11 cellular contexts compared by ENCODE assay signal in genomic region chr10:93742633-93743349, GRCh38. TPM values are rescaled to one million over a fixed set of nuclear protein-coding genes. Genes with fewer than 3 reads are reported as not detected.
A peak's percentile ranks its signal among the peaks of the same experiment; 100 is the strongest.
DNase-seq lines count a peak whose midpoint lies in the region; ATAC-seq and TF ChIP-seq lines count a peak whose summit lies in the region.
"Had no signal": no experiment of that assay in that cellular context is flagged by ENCODE, and none has a peak within 500 bp of the region (broad histone marks: within the 10 kb centered on the region; RNA-seq: fewer than 3 reads in every experiment).

No MANE protein-coding gene starts in this region.

- H3F3A ChIP-seq in PC-9 (ENCODE audit: insufficient read depth, low read depth) = peaks cover 6% of the 10 kb centered on the region

- peak overlapping the region; percentile 14; the same call in 1 of the 2 replicates for H3K27ac ChIP-seq in PC-9
- H3K27ac ChIP-seq: 22Rv1 had no signal

- H3K9me2 ChIP-seq in PC-9 (ENCODE audit: insufficient read depth) = no peaks in the 10 kb centered on the region

- H3K4me1 Mint-ChIP-seq in stimulated activated naive B cell treated with anti-CD40 and anti-IgM and Interleukin-4, amounts not matched to agents 10 μg/mL and 1 μg/mL and 100 μg/mL, for 72 hours = peaks cover 19 to 41% of the 10 kb centered on the region in 2 donors
- H3K4me1 Mint-ChIP-seq in activated CD4-positive, alpha-beta T cell treated with anti-CD3 and anti-CD28 coated beads, Interleukin-2, amount 10 ng/mL, durations not matched to agents 24 days and 14 days = no peaks in the 10 kb centered on the region

- in situ Hi-C loops in G401 (cut with HindIII; ENCODE audit: low sequenced_read_pairs) = no loop called here

- H3K4me1 ChIP-seq in PC-9 (replicated peaks; ENCODE audit: insufficient read depth) = peaks cover 19% of the 10 kb centered on the region

- no TSS peak for BruUV-seq in PC-9 (replicated peaks; lab: Mats Ljungman, UMichigan)

- no peak overlapping the region for H2AFZ ChIP-seq in PC-9

- H3K9me3 ChIP-seq in PC-9 (ENCODE audit: insufficient read depth, low read depth) = no peaks in the 10 kb centered on the region

- DNase-seq in NCI-H82 (lab: John Stamatoyannopoulos, UW) (peak; percentile 10), NCI-H82 treated with DMSO at 0.1 percent for 48 hours (lab: John Stamatoyannopoulos, UW; ENCODE audit: unreplicated experiment) (no peak), PC-9 (no peak), G401 (ENCODE audit: low spot score) (no peak), NCI-H2196 (lab: John Stamatoyannopoulos, UW; ENCODE audit: unreplicated experiment) (no peak)
- DNase-seq in stimulated activated naive B cell treated with anti-CD40 and anti-IgM and Interleukin-4, amounts not matched to agents 10 μg/mL and 1 μg/mL and 100 μg/mL, for 72 hours = peak; percentile 34
- DNase-seq in activated CD4-positive, alpha-beta T cell treated with anti-CD3 and anti-CD28 coated beads, Interleukin-2, amount 10 ng/mL, durations not matched to agents 24 days and 14 days = no peak
- DNase-seq: activated CD4-positive, alpha-beta T cell treated with anti-CD3 and anti-CD28 coated beads for 4 hours; NCI-H2029 treated with DMSO at 0.1 percent for 48 hours had no signal

- no peak overlapping the region for H3K4me3 ChIP-seq in PC-9

- H3K79me2 ChIP-seq in PC-9 (ENCODE audit: low read depth) = no peaks in the 10 kb centered on the region

- POLR2A ChIA-PET in PC-9 (lab: Charles Lee; ENCODE audit: unreplicated experiment) = no interaction called here

- H3K4me3 Mint-ChIP-seq in stimulated activated naive B cell treated with anti-CD40 and anti-IgM and Interleukin-4, amounts not matched to agents 10 μg/mL and 1 μg/mL and 100 μg/mL, for 72 hours = no peak overlapping the region
- H3K4me3 Mint-ChIP-seq in activated CD4-positive, alpha-beta T cell treated with anti-CD3 and anti-CD28 coated beads, Interleukin-2, amount 10 ng/mL, durations not matched to agents 24 days and 14 days = no peak overlapping the region

- no peaks in the 10 kb centered on the region for H3K36me3 Mint-ChIP-seq in stimulated activated naive B cell treated with anti-CD40 and anti-IgM and Interleukin-4, amounts not matched to agents 10 μg/mL and 1 μg/mL and 100 μg/mL, for 72 hours
- no peaks in the 10 kb centered on the region for H3K36me3 Mint-ChIP-seq in activated CD4-positive, alpha-beta T cell treated with anti-CD3 and anti-CD28 coated beads, Interleukin-2, amount 10 ng/mL, durations not matched to agents 24 days and 14 days (ENCODE audit: low read depth)

- intact Hi-C loops in PC-9 (cut with micrococcal nuclease; ENCODE audit: unreplicated experiment) = no loop called here
- intact Hi-C loops in activated CD4-positive, alpha-beta T cell treated with anti-CD3 and anti-CD28 coated beads, Interleukin-2, amount 10 ng/mL, durations not matched to agents 24 days and 14 days (cut with micrococcal nuclease) = no loop called here

- H3K27me3 ChIP-seq in PC-9 (ENCODE audit: insufficient read depth, low read depth) = no peaks in the 10 kb centered on the region

- no peak for TF ChIP-seq CTCF in PC-9 (conservative IDR thresholded peaks at IDR 0.05)

- peaks cover 12 to 13% of the 10 kb centered on the region in 2 donors for H3K27me3 Mint-ChIP-seq in stimulated activated naive B cell treated with anti-CD40 and anti-IgM and Interleukin-4, amounts not matched to agents 10 μg/mL and 1 μg/mL and 100 μg/mL, for 72 hours
- peaks cover 11% of the 10 kb centered on the region for H3K27me3 Mint-ChIP-seq in activated CD4-positive, alpha-beta T cell treated with anti-CD3 and anti-CD28 coated beads, Interleukin-2, amount 10 ng/mL, durations not matched to agents 24 days and 14 days

- peak overlapping the region; percentile 69 for H3K27ac Mint-ChIP-seq in stimulated activated naive B cell treated with anti-CD40 and anti-IgM and Interleukin-4, amounts not matched to agents 10 μg/mL and 1 μg/mL and 100 μg/mL, for 72 hours
- no peak overlapping the region for H3K27ac Mint-ChIP-seq in activated CD4-positive, alpha-beta T cell treated with anti-CD3 and anti-CD28 coated beads, Interleukin-2, amount 10 ng/mL, durations not matched to agents 24 days and 14 days

- peaks cover 0 to 5% of the 10 kb centered on the region in 2 donors for H3K9me3 Mint-ChIP-seq in stimulated activated naive B cell treated with anti-CD40 and anti-IgM and Interleukin-4, amounts not matched to agents 10 μg/mL and 1 μg/mL and 100 μg/mL, for 72 hours
- no peaks in the 10 kb centered on the region for H3K9me3 Mint-ChIP-seq in activated CD4-positive, alpha-beta T cell treated with anti-CD3 and anti-CD28 coated beads, Interleukin-2, amount 10 ng/mL, durations not matched to agents 24 days and 14 days

- H4K20me1 ChIP-seq in PC-9 (ENCODE audit: insufficient read depth) = no peaks in the 10 kb centered on the region

- no peaks in the 10 kb centered on the region for H3K36me3 ChIP-seq in PC-9 (ENCODE audit: low read depth)

- ATAC-seq in HG03060 (IDR thresholded peaks at IDR 0.05; ENCODE audit: low read depth, unreplicated experiment) = peak; percentile 88
- peak; percentile 99 for ATAC-seq in stimulated activated naive B cell treated with anti-CD40 and anti-IgM and Interleukin-4, amounts not matched to agents 10 μg/mL and 1 μg/mL and 100 μg/mL, for 72 hours (replicated peaks)

- 0 out of 2 replicates have a peak overlapping the region, but pooled peaks have one; percentile 26 for H3K4me2 ChIP-seq in PC-9

- CTCF ChIA-PET in PC-9 (lab: Charles Lee) = no interaction called here

RNA-seq across cellular contexts. Expression of gene LGI1, which starts 14.9 kb away (rescaled TPM):
- not detected in 2 replicates for total RNA-seq in PC-9 (2021)
- 71.8 and 92.7 TPM in 2 replicates for total RNA-seq in G401 (2014; rRNA removed; shearing (Covaris generic))
- total RNA-seq in activated CD4-positive, alpha-beta T cell treated with anti-CD3 and anti-CD28 coated beads, Interleukin-2, amount 10 ng/mL, durations not matched to agents 24 days and 14 days = not detected in 2 replicates

RNA-seq across cellular contexts. Expression of gene FRA10AC1, which starts 40.4 kb away (rescaled TPM):
- 5.4 and 10.4 TPM in 2 replicates for total RNA-seq in PC-9 (2021)
- total RNA-seq in G401 (2014; rRNA removed; shearing (Covaris generic)) = 2.7 and 4.3 TPM in 2 replicates
- 22.5 and 22.8 TPM in 2 replicates for total RNA-seq in activated CD4-positive, alpha-beta T cell treated with anti-CD3 and anti-CD28 coated beads, Interleukin-2, amount 10 ng/mL, durations not matched to agents 24 days and 14 days

Comparison
In these comparisons a context has a peak if more than half of its experiments do, and no peak if none do; other contexts are left out.
1. DNase-seq: peak in NCI-H82 (single experiment) and stimulated activated naive B cell treated with anti-CD40 and anti-IgM and Interleukin-4, amounts not matched to agents 10 μg/mL and 1 μg/mL and 100 μg/mL, for 72 hours (single experiment); none in NCI-H82 treated with DMSO at 0.1 percent for 48 hours (single experiment), PC-9 (0 of 2), G401 (single experiment), activated CD4-positive, alpha-beta T cell treated with anti-CD3 and anti-CD28 coated beads, Interleukin-2, amount 10 ng/mL, durations not matched to agents 24 days and 14 days (single experiment) and NCI-H2196 (single experiment).
2. RNA of gene LGI1, which starts 14.9 kb away (total RNA-seq): 71.8 to 92.7 TPM in G401; not detected in PC-9 and not detected in activated CD4-positive, alpha-beta T cell treated with anti-CD3 and anti-CD28 coated beads, Interleukin-2, amount 10 ng/mL, durations not matched to agents 24 days and 14 days; every median in the first group is over 10 times any median in the second.